In the genomic region with DNA sequence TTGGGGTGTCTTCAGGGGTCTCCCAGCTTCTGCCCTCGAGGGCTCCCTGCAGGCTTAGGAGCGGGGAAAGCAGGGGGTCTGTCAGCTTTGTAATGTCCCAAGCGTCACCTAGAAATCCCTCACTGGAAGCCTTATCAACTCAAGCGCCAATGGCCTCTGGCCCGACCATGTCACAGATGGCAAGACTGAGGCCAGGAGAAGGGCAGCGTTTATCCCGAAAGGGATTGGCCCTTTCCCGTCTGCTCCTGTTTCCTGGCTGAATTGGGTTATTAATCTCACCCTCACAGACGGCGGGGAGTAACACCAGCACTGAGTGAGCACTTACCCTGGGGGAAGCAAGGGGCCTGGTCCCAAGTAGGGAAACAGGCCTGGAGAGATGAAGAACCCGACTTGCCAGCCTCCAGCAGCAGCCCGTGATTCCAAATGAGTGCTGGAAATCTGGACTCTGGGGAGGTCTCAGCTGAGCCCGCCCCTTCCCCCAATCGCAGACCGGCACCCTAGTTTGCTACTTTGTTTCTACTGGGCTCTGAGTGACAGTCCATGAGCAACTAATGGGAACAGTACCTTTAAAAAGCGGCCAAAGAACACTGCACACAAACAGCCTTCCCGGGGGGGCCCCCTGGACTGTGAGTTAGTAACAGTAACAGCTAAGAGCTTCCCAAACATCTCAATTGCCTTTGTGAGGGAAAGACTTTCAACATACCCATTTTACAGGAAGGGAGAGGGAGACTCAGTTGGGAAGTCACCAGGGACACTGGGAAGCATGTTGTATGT, we compare ENCODE assay signal across 11 cellular contexts. TPM values are rescaled to one million over a fixed set of nuclear protein-coding genes. Genes with fewer than 3 reads are reported as not detected.
DNase-seq lines count a peak whose midpoint lies in the region; ATAC-seq and TF ChIP-seq lines count a peak whose summit lies in the region.
"Had no signal": no experiment of that assay in that cellular context is flagged by ENCODE, and none has a peak within 500 bp of the region (broad histone marks: within the 10 kb centered on the region; RNA-seq: fewer than 3 reads in every experiment).

No MANE protein-coding gene starts in this region.

- H4K8ac ChIP-seq in mesenchymal stem cell (ENCODE audit: low read length), result peak overlapping the region; percentile 35

- peak overlapping the region; percentile 71 to 83 for H3K4ac ChIP-seq in mesenchymal stem cell (ENCODE audit: low read depth in 1 of 2, low read length in 2 of 2)

- no peak overlapping the region for H3K4me2 ChIP-seq in mesenchymal stem cell (ENCODE audit: low read length, poor library complexity, severe bottlenecking)

- H3K14ac ChIP-seq in mesenchymal stem cell (ENCODE audit: low read length in 2 of 2), result peak overlapping the region in 1 of 2 experiments; percentile 9

- no peak overlapping the region for H3K23ac ChIP-seq in mesenchymal stem cell (ENCODE audit: low read length in 2 of 2)

- TF ChIP-seq EP300 in upper lobe of left lung (IDR thresholded peaks at IDR 0.05), result no peak

- WGBS in mesenchymal stem cell, result 67% methylated on average over 17 of the region's 17 CpGs
- 87 to 91% methylated on average over 11 to 17 of the region's 17 CpGs for WGBS in upper lobe of left lung, 2 donors

- H2BK5ac ChIP-seq in mesenchymal stem cell (ENCODE audit: low read depth, low read length, poor library complexity, severe bottlenecking), result peak overlapping the region; percentile 39

- H3K18ac ChIP-seq in mesenchymal stem cell (ENCODE audit: low read depth in 1 of 2, low read length in 2 of 2), result peak overlapping the region; percentile 73 to 82

- H2BK120ac ChIP-seq in mesenchymal stem cell (ENCODE audit: low read depth, low read length), result peak overlapping the region; percentile 80

- peak overlapping the region; percentile 96 for H3K27ac ChIP-seq in KOPT-K1 (ENCODE audit: low read depth, low read length, poor library complexity, severe bottlenecking)
- H3K27ac ChIP-seq in mesenchymal stem cell (ENCODE audit: low read length, poor library complexity, severe bottlenecking), result no peak overlapping the region
- peak overlapping the region; percentile 88 to 94 (median 90) for H3K27ac ChIP-seq in upper lobe of left lung
- H3K27ac ChIP-seq: epithelial cell of prostate had no signal

- H3K27me3 ChIP-seq in mesenchymal stem cell (ENCODE audit: control insufficient read depth in 1 of 2, insufficient read depth in 1 of 2, low read length in 2 of 2), result no peaks in the 10 kb centered on the region
- H3K27me3 ChIP-seq in upper lobe of left lung, result no peaks in the 10 kb centered on the region
- H3K27me3 ChIP-seq: body of pancreas had no signal

- H3K4me1 ChIP-seq in mesenchymal stem cell (ENCODE audit: control insufficient read depth, insufficient read depth, low read depth, low read length) (peaks cover 30% of the 10 kb centered on the region), upper lobe of left lung (peaks cover 40 to 56% (median 41%) of the 10 kb centered on the region in 4 donors)

- H2BK15ac ChIP-seq in mesenchymal stem cell (ENCODE audit: low read depth, poor library complexity, severe bottlenecking), result peak overlapping the region; percentile 60

- TF ChIP-seq POLR2A in upper lobe of left lung (IDR thresholded peaks at IDR 0.05), result no peak

- H2AFZ ChIP-seq in mesenchymal stem cell (ENCODE audit: low read depth, low read length), result no peak overlapping the region

- peak overlapping the region; percentile 51 to 75 for H2BK12ac ChIP-seq in mesenchymal stem cell (ENCODE audit: low read length in 2 of 2)

- H3K4me3 ChIP-seq in mesenchymal stem cell (ENCODE audit: insufficient read depth in 1 of 2, low read depth in 1 of 2, low read length in 2 of 2) (no peak overlapping the region), upper lobe of left lung (no peak overlapping the region)
- H3K4me3 ChIP-seq: body of pancreas had no signal

- no peak overlapping the region for H3K9ac ChIP-seq in mesenchymal stem cell (ENCODE audit: low read length)

- H3K9me3 ChIP-seq in KOPT-K1 (ENCODE audit: insufficient read depth, low read length, poor library complexity, severe bottlenecking) (no peaks in the 10 kb centered on the region), mesenchymal stem cell (ENCODE audit: control insufficient read depth, low read length) (no peaks in the 10 kb centered on the region), upper lobe of left lung (no peaks in the 10 kb centered on the region)
- H3K9me3 ChIP-seq: body of pancreas had no signal

- H3K36me3 ChIP-seq in KOPT-K1 (ENCODE audit: insufficient read depth, low read length) (no peaks in the 10 kb centered on the region), mesenchymal stem cell (ENCODE audit: control insufficient read depth in 1 of 2, insufficient read depth in 2 of 2, low read depth in 1 of 2, low read length in 2 of 2) (no peaks in the 10 kb centered on the region), upper lobe of left lung (no peaks in the 10 kb centered on the region)

- H4K91ac ChIP-seq in mesenchymal stem cell (ENCODE audit: low read length), result peak overlapping the region; percentile 93

- DNase-seq in astrocyte of the hippocampus (ENCODE audit: low read depth, low spot score), result peak; percentile 56
- DNase-seq in mesenchymal stem cell, result no peak
- DNase-seq in upper lobe of left lung, result no peak
- DNase-seq in stimulated activated CD4-positive, alpha-beta T cell treated with anti-CD3 and anti-CD28 coated beads, Interleukin-2, amount 100 ng/mL, for 48 hours, result no peak
- no peak for DNase-seq in Ammon's horn (ENCODE audit: low spot score)
- DNase-seq: activated T-cell treated with anti-CD3 and anti-CD28 coated beads, Interleukin-2, amount 50 U/mL, for 1 hour; immature natural killer cell had no signal

- TF ChIP-seq CTCF in upper lobe of left lung (IDR thresholded peaks at IDR 0.05), result no peak

- ATAC-seq in upper lobe of left lung (ENCODE audit: low FRiP score in 2 of 2) (no peak), HG03342 (IDR thresholded peaks at IDR 0.05; ENCODE audit: unreplicated experiment) (no peak)
- ATAC-seq: body of pancreas had no signal

- no peaks in the 10 kb centered on the region for H3K79me1 ChIP-seq in mesenchymal stem cell (replicated peaks; ENCODE audit: low read length, poor library complexity, severe bottlenecking)

- peak overlapping the region; percentile 63 for H2AK5ac ChIP-seq in mesenchymal stem cell (ENCODE audit: low read length, severe bottlenecking)

RNA-seq across cellular contexts. Expression of gene NCOR2, which starts 2.1 kb away (rescaled TPM):
- polyA plus RNA-seq in mesenchymal stem cell (2013, experiment 1 of 2), result 120 TPM
- polyA plus RNA-seq in mesenchymal stem cell (2013, experiment 2 of 2), result 113 TPM
- total RNA-seq in upper lobe of left lung, result 100 to 1,000 TPM; 188 to 603 (median 373) TPM
